In genomic region chr12:94874086-94874985, GRCh38 we compare ENCODE assay signal across 8 cellular contexts.
DNase-seq lines count a peak whose midpoint lies in the region; ATAC-seq and TF ChIP-seq lines count a peak whose summit lies in the region.

No MANE protein-coding gene starts in this region.

- peaks cover 0 to 5% (median 0%) of the 10 kb centered on the region in 8 donors for H3K9me3 Mint-ChIP-seq in CD4-positive, alpha-beta memory T cell

- peaks cover 19% of the 10 kb centered on the region for H3K27me3 ChIP-seq in CD4-positive, alpha-beta memory T cell (ENCODE audit: insufficient read depth, low read length)
- H3K27me3 ChIP-seq in MG63 (peaks cover 17% of the 10 kb centered on the region), endocrine pancreas (ENCODE audit: control insufficient read depth, insufficient read depth, low read length) (no peaks in the 10 kb centered on the region), osteoblast (ENCODE audit: insufficient read depth, low read length) (peaks cover 59% of the 10 kb centered on the region)

- no peak overlapping the region for H3K4me3 ChIP-seq in CD4-positive, alpha-beta memory T cell (ENCODE audit: low read length in 2 of 2)
- H3K4me3 ChIP-seq in MG63 (peak overlapping the region; percentile 29; the same call in 1 of the 2 replicates), endocrine pancreas (ENCODE audit: control insufficient read depth, insufficient read depth, low read length) (peak overlapping the region; percentile 34), osteoblast (ENCODE audit: insufficient read depth, low read length) (no peak overlapping the region)

- H3K27me3 Mint-ChIP-seq in CD4-positive, alpha-beta memory T cell, result peaks cover 48 to 58% of the 10 kb centered on the region in 2 donors

- intact Hi-C loops in CD4-positive, alpha-beta memory T cell (cut with micrococcal nuclease), result no loop called here

- H3K9me3 ChIP-seq in CD4-positive, alpha-beta memory T cell (ENCODE audit: control insufficient read depth in 1 of 2, low read length in 2 of 2), result no peaks in the 10 kb centered on the region
- H3K9me3 ChIP-seq in MG63 (no peaks in the 10 kb centered on the region), endocrine pancreas (ENCODE audit: control insufficient read depth, low read length) (no peaks in the 10 kb centered on the region), osteoblast (ENCODE audit: low read depth, low read length) (no peaks in the 10 kb centered on the region)

- no peak overlapping the region for H2AFZ ChIP-seq in osteoblast (ENCODE audit: low read length)

- peak overlapping the region; percentile 45 for H3K4me2 ChIP-seq in osteoblast (ENCODE audit: insufficient read depth, low read length)

- H3K4me1 Mint-ChIP-seq in CD4-positive, alpha-beta memory T cell, result peaks cover 9 to 30% (median 20%) of the 10 kb centered on the region in 4 donors

- H3K79me2 ChIP-seq in osteoblast (ENCODE audit: insufficient read depth, low read length), result no peaks in the 10 kb centered on the region

- POLR2A ChIA-PET in CD4-positive, alpha-beta memory T cell (lab: Charles Lee; ENCODE audit: partially characterized antibody), result no interaction called here

- ATAC-seq in GM19452 (IDR thresholded peaks at IDR 0.05; ENCODE audit: unreplicated experiment), result no peak

- H3K27ac ChIP-seq in CD4-positive, alpha-beta memory T cell (ENCODE audit: low read depth, low read length), result no peak overlapping the region
- H3K27ac ChIP-seq in osteoblast (ENCODE audit: low read depth, low read length), result no peak overlapping the region

- no peaks in the 10 kb centered on the region for H3K36me3 ChIP-seq in CD4-positive, alpha-beta memory T cell (ENCODE audit: insufficient read depth, low read length)
- H3K36me3 ChIP-seq in MG63 (no peaks in the 10 kb centered on the region), endocrine pancreas (ENCODE audit: control insufficient read depth, insufficient read depth, low read length) (no peaks in the 10 kb centered on the region), osteoblast (ENCODE audit: insufficient read depth, low read length) (no peaks in the 10 kb centered on the region)

- no peak for DNase-seq in CD4-positive, alpha-beta memory T cell
- DNase-seq in MG63, result no peak
- DNase-seq in osteoblast (ENCODE audit: insufficient read length, low spot score, missing footprints), result peak; percentile 62
- no peak for DNase-seq in foreskin melanocyte
- no peak for DNase-seq in NCI-H2196 (lab: John Stamatoyannopoulos, UW; ENCODE audit: unreplicated experiment)
- no peak for DNase-seq in activated gamma-delta T cell (lab: John Stamatoyannopoulos, UW)

- TF ChIP-seq CTCF in osteoblast (IDR thresholded peaks at IDR 0.05; ENCODE audit: extremely low read depth, low read depth, low read length), result no peak

- CTCF ChIA-PET in CD4-positive, alpha-beta memory T cell (lab: Charles Lee; ENCODE audit: partially characterized antibody), result no interaction called here

- H3K36me3 Mint-ChIP-seq in CD4-positive, alpha-beta memory T cell, result no peaks in the 10 kb centered on the region

- H3K4me1 ChIP-seq in CD4-positive, alpha-beta memory T cell (ENCODE audit: insufficient read depth, low read length), result peaks cover 11% of the 10 kb centered on the region
- H3K4me1 ChIP-seq in endocrine pancreas (ENCODE audit: control insufficient read depth, insufficient read depth, low read length) (no peaks in the 10 kb centered on the region), osteoblast (ENCODE audit: insufficient read depth, low read length) (no peaks in the 10 kb centered on the region)

- H3K9ac ChIP-seq in endocrine pancreas (ENCODE audit: control insufficient read depth, insufficient read depth, low read length), result peak overlapping the region; percentile 75

- peak overlapping the region; percentile 74 to 87 (median 82) for H3K4me3 Mint-ChIP-seq in CD4-positive, alpha-beta memory T cell

- no peaks in the 10 kb centered on the region for H4K20me1 ChIP-seq in osteoblast (ENCODE audit: insufficient read depth, low read length)

- H3K27ac Mint-ChIP-seq in CD4-positive, alpha-beta memory T cell, result no peak overlapping the region

Comparison
In these comparisons a context has a peak if more than half of its experiments do, and no peak if none do; other contexts are left out.
1. H3K4me3 ChIP-seq: peak in MG63 (single experiment) and endocrine pancreas (single experiment); none in CD4-positive, alpha-beta memory T cell (0 of 2) and osteoblast (single experiment).